27 cellular contexts compared by ENCODE assay signal in the genomic region with DNA sequence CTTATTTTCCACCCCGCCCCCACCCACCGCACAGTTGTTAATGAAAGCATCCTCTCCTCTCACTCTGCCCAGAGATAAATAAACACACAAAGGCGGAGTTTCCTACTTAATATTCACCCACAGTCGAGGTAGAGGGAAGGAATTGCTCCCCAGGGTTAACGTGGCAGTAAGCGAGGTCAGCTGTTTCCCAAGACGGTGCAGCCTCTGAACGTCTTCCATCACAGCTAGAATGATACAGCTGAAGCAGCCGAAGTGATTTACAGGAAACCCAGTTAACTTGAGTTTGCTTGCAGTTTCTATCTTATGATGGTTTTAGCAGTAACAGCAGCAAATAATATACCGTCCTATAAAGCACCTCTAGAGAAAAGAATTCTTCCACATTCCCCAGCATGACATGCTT.
"Had no signal": no experiment of that assay in that cellular context is flagged by ENCODE, and none has a peak within 500 bp of the region (broad histone marks: within the 10 kb centered on the region; RNA-seq: fewer than 3 reads in every experiment).

No MANE protein-coding gene starts in this region.

- H3K27ac Mint-ChIP-seq: activated CD4-positive, alpha-beta memory T cell treated with anti-CD3 and anti-CD28 coated beads for 36 hours; activated CD4-positive, alpha-beta T cell treated with anti-CD3 and anti-CD28 coated beads, Interleukin-2, amount 10 ng/mL, durations not matched to agents 24 days and 14 days; dendritic cell treated with granulocyte-macrophage colony-stimulating factor and Interleukin-4, amounts not matched to agents 40 ng/mL and 50 ng/mL, for 4 days; natural killer cell; T-helper 1 cell treated with Interleukin-12 subunit alpha and Interleukin-12 subunit beta and Interleukin-4 antibody, amounts not matched to agents 30 μg/mL and 1 μg/mL, for 36 hours had no signal

- H3K4me3 Mint-ChIP-seq: activated CD4-positive, alpha-beta memory T cell treated with anti-CD3 and anti-CD28 coated beads for 36 hours; activated CD4-positive, alpha-beta T cell treated with anti-CD3 and anti-CD28 coated beads, Interleukin-2, amount 10 ng/mL, durations not matched to agents 24 days and 14 days; dendritic cell treated with granulocyte-macrophage colony-stimulating factor and Interleukin-4, amounts not matched to agents 40 ng/mL and 50 ng/mL, for 4 days; natural killer cell; T-helper 1 cell treated with Interleukin-12 subunit alpha and Interleukin-12 subunit beta and Interleukin-4 antibody, amounts not matched to agents 30 μg/mL and 1 μg/mL, for 36 hours had no signal

- H3K27ac ChIP-seq: breast epithelium, neutrophil, right lobe of liver, skin epidermis, thoracic aorta, VCaP had no signal

- H3K36me3 ChIP-seq: neutrophil, right lobe of liver had no signal

- H3K4me1 Mint-ChIP-seq: activated CD4-positive, alpha-beta T cell treated with anti-CD3 and anti-CD28 coated beads, Interleukin-2, amount 10 ng/mL, durations not matched to agents 24 days and 14 days; natural killer cell had no signal

- H3K9me3 Mint-ChIP-seq: activated CD4-positive, alpha-beta memory T cell treated with anti-CD3 and anti-CD28 coated beads for 36 hours; activated CD4-positive, alpha-beta T cell treated with anti-CD3 and anti-CD28 coated beads, Interleukin-2, amount 10 ng/mL, durations not matched to agents 24 days and 14 days; dendritic cell treated with granulocyte-macrophage colony-stimulating factor and Interleukin-4, amounts not matched to agents 40 ng/mL and 50 ng/mL, for 4 days; natural killer cell; T-helper 1 cell treated with Interleukin-12 subunit alpha and Interleukin-12 subunit beta and Interleukin-4 antibody, amounts not matched to agents 30 μg/mL and 1 μg/mL, for 36 hours had no signal

- H3K27me3 Mint-ChIP-seq: activated CD4-positive, alpha-beta memory T cell treated with anti-CD3 and anti-CD28 coated beads for 36 hours; activated CD4-positive, alpha-beta T cell treated with anti-CD3 and anti-CD28 coated beads, Interleukin-2, amount 10 ng/mL, durations not matched to agents 24 days and 14 days; dendritic cell treated with granulocyte-macrophage colony-stimulating factor and Interleukin-4, amounts not matched to agents 40 ng/mL and 50 ng/mL, for 4 days had no signal

- DNase-seq: activated CD4-positive, alpha-beta memory T cell treated with anti-CD3 and anti-CD28 coated beads for 36 hours; activated CD4-positive, alpha-beta T cell treated with anti-CD3 and anti-CD28 coated beads, Interleukin-2, amount 10 ng/mL, durations not matched to agents 24 days and 14 days; activated CD8-positive, alpha-beta memory T cell treated with anti-CD3 and anti-CD28 coated beads, Interleukin-2, amount 50 U/mL, for 4 hours; activated gamma-delta T cell treated with Interleukin-2 at 50 U/mL for 16 hours; activated naive CD4-positive, alpha-beta T cell treated with anti-CD3 and anti-CD28 coated beads, Interleukin-2, amount 50 U/mL, for 16 hours; activated T-cell treated with anti-CD3 and anti-CD28 coated beads, Interleukin-2, amount 50 U/mL, for 1 hour; amygdala; central memory CD4-positive, alpha-beta T cell; foreskin fibroblast; head of caudate nucleus; hippocampal formation; left cardiac atrium; mammary epithelial cell; natural killer cell; right lobe of liver; stimulated activated CD4-positive, alpha-beta T cell treated with anti-CD3 and anti-CD28 coated beads, Interleukin-12 subunit alpha, Interleukin-12 subunit beta, amount 100 ng/mL, for 4 hours; stimulated activated CD4-positive, alpha-beta T cell treated with anti-CD3 and anti-CD28 coated beads, Interleukin-4, amount 100 ng/mL, for 1 hour; stimulated activated naive CD8-positive, alpha-beta T cell treated with anti-CD3 and anti-CD28 coated beads, Interleukin-15, Interleukin-2, amounts not matched to agents 100 U/mL and 50 U/mL, for 24 hours; T-helper 9 cell had no signal

- H3K27me3 ChIP-seq: breast epithelium, esophagus muscularis mucosa, neutrophil, right lobe of liver had no signal

- H3K4me1 ChIP-seq: breast epithelium, right lobe of liver had no signal

- H3K36me3 Mint-ChIP-seq: activated CD4-positive, alpha-beta memory T cell treated with anti-CD3 and anti-CD28 coated beads for 36 hours; natural killer cell had no signal

- H3K9me3 ChIP-seq: breast epithelium, esophagus muscularis mucosa, neutrophil, right lobe of liver, thoracic aorta had no signal

- H3K4me3 ChIP-seq: breast epithelium, esophagus muscularis mucosa, right lobe of liver, skin epidermis, thoracic aorta had no signal
